13 cellular contexts compared by ENCODE assay signal in the genomic region with DNA sequence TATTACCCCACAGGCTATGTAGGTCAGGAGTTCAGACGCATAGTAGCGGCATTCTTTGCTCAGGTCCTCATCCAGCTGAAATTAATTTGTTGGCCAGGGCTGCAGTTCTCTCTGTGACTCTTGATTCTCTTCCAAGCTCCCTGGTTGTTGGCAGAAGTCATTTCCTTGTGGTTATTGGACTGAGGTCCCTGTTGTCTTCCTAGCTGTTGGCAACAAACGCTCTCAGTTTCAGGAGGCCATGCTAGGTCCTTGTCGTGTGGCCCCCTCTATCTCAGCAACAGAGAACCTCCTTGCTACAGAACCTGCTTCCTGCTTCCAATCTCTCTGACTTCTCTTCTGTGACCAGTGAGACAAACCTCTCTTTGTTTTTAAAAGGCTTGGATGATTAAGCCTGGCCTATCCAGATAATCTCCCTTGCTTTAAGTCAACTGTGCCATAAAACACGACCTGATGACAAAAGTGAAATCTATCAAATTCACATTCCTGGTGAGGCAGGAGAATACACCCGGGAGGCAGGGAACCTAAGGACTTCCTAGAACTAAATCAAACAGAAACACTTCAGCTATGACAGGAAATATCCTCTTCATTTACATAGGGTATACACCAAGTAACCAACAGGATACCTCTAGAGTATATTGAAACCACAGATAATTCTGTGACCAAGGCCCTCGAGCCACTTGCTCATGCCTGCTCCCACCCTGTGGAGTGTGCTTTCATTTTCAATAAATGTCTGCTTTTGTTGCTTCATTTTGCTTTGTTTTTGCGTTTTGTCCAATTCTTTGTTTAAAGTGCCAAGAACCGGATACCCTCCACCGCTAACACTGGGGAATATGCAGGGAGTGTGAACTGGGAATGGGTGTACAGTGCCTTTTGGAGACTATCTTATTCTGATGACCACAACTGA.
A peak's percentile ranks its signal among the peaks of the same experiment; 100 is the strongest.
DNase-seq lines count a peak whose midpoint lies in the region; ATAC-seq, FAIRE-seq and TF ChIP-seq lines count a peak whose summit lies in the region.
"Had no signal": no experiment of that assay in that cellular context is flagged by ENCODE, and none has a peak within 500 bp of the region (broad histone marks: within the 10 kb centered on the region; RNA-seq: fewer than 3 reads in every experiment).

No MANE protein-coding gene starts in this region.

- H3K27me3 ChIP-seq in psoas muscle (ENCODE audit: insufficient read depth in 3 of 3, low read length in 2 of 3) = no peaks in the 10 kb centered on the region

- FAIRE-seq in RCC 7860 (lab: Jason Lieb, UNC) = no peak
- FAIRE-seq: endothelial cell of umbilical vein, G401.6 had no signal

- no peak overlapping the region for H3K4me3 ChIP-seq in fibroblast of the aortic adventitia (ENCODE audit: low read depth, low read length)
- no peak overlapping the region for H3K4me3 ChIP-seq in psoas muscle

- intact Hi-C loops in psoas muscle (cut with DNase I) = no loop called here

- H3K4me1 ChIP-seq in psoas muscle = no peaks in the 10 kb centered on the region

- no peaks in the 10 kb centered on the region for H3K9me3 ChIP-seq in psoas muscle

- no peak for TF ChIP-seq CTCF in fibroblast of the aortic adventitia (IDR thresholded peaks at IDR 0.05; ENCODE audit: insufficient read depth, low read length)
- no peak for TF ChIP-seq CTCF in psoas muscle (IDR thresholded peaks at IDR 0.05)

- peak in 3 of 4 donors; percentile 44 to 61 (median 51) for ATAC-seq in psoas muscle
- ATAC-seq in HG02642 (IDR thresholded peaks at IDR 0.05; ENCODE audit: poor library complexity, unreplicated experiment) = no peak
- no peak for ATAC-seq in GM21390 (IDR thresholded peaks at IDR 0.05; ENCODE audit: unreplicated experiment)

- peak; percentile 38 for DNase-seq in GM03348 (ENCODE audit: low spot score)
- DNase-seq in NCI-H446 treated with DMSO at 0.1 percent for 48 hours (lab: John Stamatoyannopoulos, UW) = peak; percentile 79
- DNase-seq in fibroblast of the aortic adventitia (ENCODE audit: low read depth) = peak; percentile 84
- DNase-seq in psoas muscle = no peak
- no peak for DNase-seq in RCC 7860 (ENCODE audit: low spot score)
- DNase-seq in effector CD4-positive, alpha-beta T cell = no peak
- DNase-seq: activated naive CD4-positive, alpha-beta T cell treated with anti-CD3 and anti-CD28 coated beads, Interleukin-2, amount 10 ng/mL, durations not matched to agents 7 days and 5 days; KBM-7; WERI-Rb-1 had no signal

- WGBS in psoas muscle, 3 donors = 21 to 35% (median 25%) methylated on average over 10 of the region's 10 CpGs

- H3K27ac ChIP-seq in psoas muscle = no peak overlapping the region
- H3K27ac ChIP-seq: WERI-Rb-1 had no signal

- no peaks in the 10 kb centered on the region for H3K36me3 ChIP-seq in psoas muscle (ENCODE audit: insufficient read depth in 1 of 2, low read depth in 1 of 2)
- H3K36me3 ChIP-seq: WERI-Rb-1 had no signal

Comparison
In these comparisons a context has a peak if more than half of its experiments do, and no peak if none do; other contexts are left out.
1. DNase-seq: peak in GM03348 (single experiment), NCI-H446 treated with DMSO at 0.1 percent for 48 hours (single experiment) and fibroblast of the aortic adventitia (single experiment); none in psoas muscle (0 of 2), RCC 7860 (single experiment) and effector CD4-positive, alpha-beta T cell (single experiment).
2. ATAC-seq: peak in psoas muscle (3 of 4); none in HG02642 (single experiment) and GM21390 (single experiment).